In genomic region chr4:58953575-58953974, GRCh38 we compare ENCODE assay signal across 23 cellular contexts.
"Had no signal": no experiment of that assay in that cellular context is flagged by ENCODE, and none has a peak within 500 bp of the region (broad histone marks: within the 10 kb centered on the region; RNA-seq: fewer than 3 reads in every experiment).

No MANE protein-coding gene starts in this region.

- H3K4me3 ChIP-seq: colonic mucosa, coronary artery, dorsolateral prefrontal cortex, esophagus muscularis mucosa, esophagus squamous epithelium, gastrocnemius medialis, gastroesophageal sphincter, heart right ventricle had no signal

- ATAC-seq: effector memory CD8-positive, alpha-beta T cell; esophagus mucosa; foreskin keratinocyte; gastrocnemius medialis; gastroesophageal sphincter; heart right ventricle had no signal

- DNase-seq: colonic mucosa; cortex of kidney; dermis blood vessel endothelial cell; dorsolateral prefrontal cortex; effector CD4-positive, alpha-beta T cell; effector CD8-positive, alpha-beta T cell; effector memory CD4-positive, alpha-beta T cell; effector memory CD8-positive, alpha-beta T cell; endodermal cell; erythroblast; esophagus squamous epithelium; foreskin fibroblast; foreskin keratinocyte; foreskin melanocyte; gastrocnemius medialis; glutamatergic neuron; head of caudate nucleus; heart right ventricle had no signal

- H3K27ac ChIP-seq: colonic mucosa, coronary artery, dorsolateral prefrontal cortex, epithelial cell of prostate, esophagus muscularis mucosa, esophagus squamous epithelium, foreskin keratinocyte, gastrocnemius medialis, gastroesophageal sphincter, heart right ventricle had no signal

- H3K9me3 ChIP-seq: colonic mucosa, esophagus muscularis mucosa, esophagus squamous epithelium, gastrocnemius medialis, gastroesophageal sphincter, heart right ventricle had no signal

- H3K27me3 ChIP-seq: colonic mucosa, dorsolateral prefrontal cortex, esophagus muscularis mucosa, esophagus squamous epithelium, foreskin keratinocyte, gastrocnemius medialis, gastroesophageal sphincter, heart right ventricle had no signal

- H3K36me3 ChIP-seq: colonic mucosa, esophagus muscularis mucosa, esophagus squamous epithelium, gastrocnemius medialis, gastroesophageal sphincter, heart right ventricle had no signal

- H3K4me1 ChIP-seq: colonic mucosa, esophagus muscularis mucosa, esophagus squamous epithelium, foreskin keratinocyte, gastrocnemius medialis, gastroesophageal sphincter, heart right ventricle had no signal
